Comparison of ENCODE assay signal across 1 cellular context in the genomic region with DNA sequence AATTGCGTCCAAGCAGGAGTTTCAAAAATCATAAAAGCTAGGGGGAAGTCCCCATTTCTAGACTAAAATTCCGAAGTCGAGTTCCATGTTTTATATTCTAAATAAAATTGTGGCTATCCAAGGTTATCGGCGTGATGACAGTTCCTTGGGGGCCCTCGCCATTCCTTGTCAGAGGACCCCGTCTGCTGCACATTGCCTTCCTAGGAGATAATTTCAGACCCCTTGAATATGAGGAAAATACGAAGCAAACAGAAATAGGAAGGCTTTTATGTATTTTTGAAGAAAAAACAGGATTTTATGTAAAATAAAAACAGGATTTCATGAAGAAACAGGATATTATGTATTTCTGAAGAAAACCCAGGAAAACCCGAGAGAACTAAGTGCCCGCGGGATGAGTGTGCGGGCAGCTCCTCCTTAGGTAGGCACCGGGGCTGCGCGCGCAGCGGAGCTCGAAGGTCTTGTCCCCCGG.
TF ChIP-seq lines count a peak whose summit lies in the region.

No MANE protein-coding gene starts in this region.

TF ChIP-seq in HepG2, 621 proteins besides CTCF, POLR2A, EP300 and RAD21 (continued from another document):
- TF ChIP-seq WIZ (CRISPR knock-in tag; IDR thresholded peaks at IDR 0.05) (0 out of 2 replicates have a peak, but pooled peaks have one; percentile 49), CCDC6 (CRISPR knock-in tag; IDR thresholded peaks at IDR 0.05) (no peak), KLF9 (CRISPR knock-in tag; IDR thresholded peaks at IDR 0.05; ENCODE audit: low read depth) (no peak), POLR2AphosphoS5 (IDR thresholded peaks at IDR 0.05; ENCODE audit: low read depth, low read length) (peak; percentile 77), ARID2 (CRISPR knock-in tag; IDR thresholded peaks at IDR 0.05; ENCODE audit: borderline replicate concordance) (no peak), NR2F6 (IDR thresholded peaks at IDR 0.05) (0 out of 2 replicates have a peak, but pooled peaks have one; percentile 25), NR2F6 (CRISPR knock-in tag; IDR thresholded peaks at IDR 0.05) (no peak), ZNF232 (CRISPR knock-in tag; IDR thresholded peaks at IDR 0.05; ENCODE audit: borderline replicate concordance) (no peak)
- TF ChIP-seq, protein P1, sequence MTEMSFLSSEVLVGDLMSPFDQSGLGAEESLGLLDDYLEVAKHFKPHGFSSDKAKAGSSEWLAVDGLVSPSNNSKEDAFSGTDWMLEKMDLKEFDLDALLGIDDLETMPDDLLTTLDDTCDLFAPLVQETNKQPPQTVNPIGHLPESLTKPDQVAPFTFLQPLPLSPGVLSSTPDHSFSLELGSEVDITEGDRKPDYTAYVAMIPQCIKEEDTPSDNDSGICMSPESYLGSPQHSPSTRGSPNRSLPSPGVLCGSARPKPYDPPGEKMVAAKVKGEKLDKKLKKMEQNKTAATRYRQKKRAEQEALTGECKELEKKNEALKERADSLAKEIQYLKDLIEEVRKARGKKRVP (CRISPR knock-in tag; IDR thresholded peaks at IDR 0.05), result peak in 1 of 2 experiments; percentile 7; a peak in 1 of 4 replicates
